ENCODE assay signal across 1 cellular context in the genomic region with DNA sequence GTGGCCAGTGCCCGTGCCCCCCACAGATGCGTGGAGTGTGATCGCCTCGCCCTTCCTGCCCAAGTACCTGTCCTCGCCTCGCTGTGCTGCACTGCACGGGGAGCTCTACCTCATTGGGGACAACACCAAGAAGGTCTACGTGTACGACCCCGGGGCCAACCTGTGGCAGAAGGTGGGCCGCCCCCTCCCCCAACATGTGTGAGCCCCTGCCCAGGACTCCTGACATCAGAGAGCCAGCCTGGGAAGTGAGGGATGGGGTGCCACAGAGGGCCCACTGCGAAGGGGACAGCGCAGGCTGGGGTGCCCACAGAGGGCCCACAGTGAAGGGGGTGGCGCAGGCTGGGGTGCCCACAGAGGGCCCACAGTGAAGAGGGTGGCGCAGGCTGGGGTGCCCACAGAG.
TF ChIP-seq lines count a peak whose summit lies in the region.

No MANE protein-coding gene starts in this region.

TF ChIP-seq in HepG2, 621 proteins besides CTCF, POLR2A, EP300 and RAD21:
- TF ChIP-seq SRSF4 (IDR thresholded peaks at IDR 0.05; ENCODE audit: low read depth, low read length, poor library complexity, severe bottlenecking) (no peak), HNRNPL (IDR thresholded peaks at IDR 0.05; ENCODE audit: low read depth, low read length) (0 out of 2 replicates have a peak, but pooled peaks have one; percentile 25)
